Comparison of ENCODE assay signal across 20 cellular contexts in the genomic region with DNA sequence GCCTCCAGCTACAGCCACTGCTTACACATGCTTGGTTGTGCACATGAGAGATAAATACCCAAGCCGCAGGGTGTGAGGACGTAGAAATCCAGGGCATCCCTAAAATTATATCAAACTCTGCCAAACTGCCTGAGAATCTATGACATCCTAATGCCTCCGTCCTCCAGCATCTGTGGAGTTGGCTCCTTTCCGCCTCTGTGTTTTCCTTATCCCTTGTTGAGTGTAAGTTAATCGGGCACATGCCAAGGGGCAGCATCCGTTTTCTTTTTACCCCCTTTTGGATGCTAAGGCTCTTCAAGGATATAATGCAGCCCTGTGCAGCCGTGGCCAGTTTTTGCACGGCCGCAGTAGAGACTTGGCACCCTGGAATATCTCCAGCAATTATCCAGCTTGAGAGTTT.
DNase-seq lines count a peak whose midpoint lies in the region; ATAC-seq, FAIRE-seq and TF ChIP-seq lines count a peak whose summit lies in the region.
"Had no signal": no experiment of that assay in that cellular context is flagged by ENCODE, and none has a peak within 500 bp of the region (broad histone marks: within the 10 kb centered on the region; RNA-seq: fewer than 3 reads in every experiment).

No MANE protein-coding gene starts in this region.

- dilution Hi-C loops in IMR-90 (cut with HindIII; ENCODE audit: low sequenced_read_pairs, unreplicated experiment) = no loop called here

- no peak for FAIRE-seq in H1 (lab: Jason Lieb, UNC)

- H4K8ac ChIP-seq in IMR-90 (ENCODE audit: low read depth in 2 of 2, low read length in 2 of 2) (no peak overlapping the region), H1 (ENCODE audit: extremely low read depth, insufficient read depth, low read length) (no peak overlapping the region)

- H3K9me3 Mint-ChIP-seq in osteocyte (ENCODE audit: unreplicated experiment) = peaks cover under 1% of the 10 kb centered on the region
- H3K9me3 Mint-ChIP-seq: HFFc6 had no signal

- no peak overlapping the region for H3K14ac ChIP-seq in IMR-90 (replicated peaks; ENCODE audit: low read depth, low read length)
- no peak overlapping the region for H3K14ac ChIP-seq in H1 (ENCODE audit: insufficient read length)

- no peak for TF ChIP-seq EP300 in H1 (IDR thresholded peaks at IDR 0.05; ENCODE audit: borderline replicate concordance in 1 of 2, low read depth in 2 of 2, low read length in 2 of 2)

- H2BK12ac ChIP-seq in H1 (ENCODE audit: low read depth, low read length) = no peak overlapping the region

- CTCF ChIA-PET in IMR-90 (lab: Yijun Ruan, JAX) (no interaction called here), H1 (lab: Charles Lee; ENCODE audit: partially characterized antibody) (interaction anchor here (1.2 to 2.7 kb wide), 4 partner anchors 21 to 50 kb away, joined by 3 to 12 read pairs (median 4); no protein-coding TSS in a partner anchor)

- no peak overlapping the region for H3K4ac ChIP-seq in IMR-90 (ENCODE audit: low read depth, low read length)
- H3K4ac ChIP-seq in H1 (replicated peaks; ENCODE audit: insufficient read length, low read depth, low read length) = no peak overlapping the region

- H4K91ac ChIP-seq in IMR-90 (ENCODE audit: insufficient read depth, low read depth, low read length) = no peak overlapping the region; the same call in 1 of the 2 replicates
- H4K91ac ChIP-seq in H1 (replicated peaks; ENCODE audit: insufficient read length, low read length) = no peak overlapping the region

- WGBS in IMR-90 (ENCODE audit: extremely low coverage in 2 of 2, insufficient read length in 1 of 2), 2 experiments = no CpG with 5 or more reads among the region's 9 CpGs
- WGBS in H1 (ENCODE audit: extremely low coverage in 1 of 2, insufficient coverage in 1 of 2, insufficient read length in 1 of 2, insufficient replicate concordance in 2 of 2, low coverage in 1 of 2, low lambda C conversion rate in 2 of 2, missing lambda C conversion rate in 1 of 2), 2 experiments = 94% methylated on average over 9 of the region's 9 CpGs; no CpG with 5 or more reads in 1 of the 2 experiments
- 74 to 86% methylated on average over 9 of the region's 9 CpGs for WGBS in thyroid gland, 2 donors

- H3K27ac Mint-ChIP-seq in osteocyte (ENCODE audit: unreplicated experiment) = peak overlapping the region; percentile 93
- H3K27ac Mint-ChIP-seq: B cell had no signal

- no peak overlapping the region for H2BK15ac ChIP-seq in IMR-90 (ENCODE audit: low read depth, low read length)
- H2BK15ac ChIP-seq in H1 (ENCODE audit: low read length) = no peak overlapping the region

- no peak overlapping the region for H3K27ac ChIP-seq in IMR-90 (ENCODE audit: insufficient read depth, low read length)
- H3K27ac ChIP-seq in H1 (ENCODE audit: low read depth, low read length) = no peak overlapping the region
- peak overlapping the region in 2 of 3 donors; percentile 93 to 95 for H3K27ac ChIP-seq in thyroid gland

- no peak overlapping the region for H2AFZ ChIP-seq in IMR-90 (replicated peaks; ENCODE audit: low read length, poor library complexity)
- no peak overlapping the region for H2AFZ ChIP-seq in H1 (ENCODE audit: low read length)

- TF ChIP-seq POLR2A in IMR-90 (IDR thresholded peaks at IDR 0.05; ENCODE audit: low read depth, low read length) (no peak), H1 (IDR thresholded peaks at IDR 0.05; ENCODE audit: control extremely low read depth in 1 of 2, low read depth in 2 of 2, low read length in 2 of 2) (no peak), thyroid gland (IDR thresholded peaks at IDR 0.05) (no peak)

- TF ChIP-seq CTCF in IMR-90 (conservative IDR thresholded peaks at IDR 0.05; ENCODE audit: low read depth, low read length) = no peak
- TF ChIP-seq CTCF in H1 (IDR thresholded peaks at IDR 0.05; ENCODE audit: control extremely low read depth in 1 of 3, insufficient read depth in 1 of 3, low read depth in 1 of 3, low read length in 3 of 3) = no peak
- no peak for TF ChIP-seq CTCF in osteocyte (IDR thresholded peaks at IDR 0.05)
- TF ChIP-seq CTCF in thyroid gland (IDR thresholded peaks at IDR 0.05) = no peak

- no TSS peak for BruUV-seq in IMR-90 (replicated peaks; lab: Mats Ljungman, UMichigan)

- H3K4me1 ChIP-seq in IMR-90 (ENCODE audit: control insufficient read depth, insufficient read depth, low read length) = peaks cover 12% of the 10 kb centered on the region
- 0 out of 7 replicates have a peak, but pooled peaks cover 0 to under 1% (median 0%) of the 10 kb centered on the region in 4 experiments for H3K4me1 ChIP-seq in H1 (replicated peaks in 1 of 4; ENCODE audit: control insufficient read depth in 3 of 4, insufficient read depth in 4 of 4, low read length in 3 of 4)
- peaks cover 60 to 73% of the 10 kb centered on the region in 2 donors for H3K4me1 ChIP-seq in thyroid gland

- no peak overlapping the region for H2BK5ac ChIP-seq in IMR-90 (ENCODE audit: low read depth, low read length, poor library complexity, severe bottlenecking)
- no peak overlapping the region for H2BK5ac ChIP-seq in H1 (ENCODE audit: low read depth, low read length)

- H2BK120ac ChIP-seq in IMR-90 (ENCODE audit: low read depth, low read length) (no peak overlapping the region), H1 (replicated peaks; ENCODE audit: low read depth, low read length) (no peak overlapping the region)

- H3K4me3 ChIP-seq in IMR-90 (ENCODE audit: insufficient read depth, low read depth, low read length) (no peak overlapping the region), H1 (ENCODE audit: extremely low read depth in 1 of 4, insufficient read depth in 2 of 4, low read depth in 3 of 4, low read length in 4 of 4) (no peak overlapping the region), thyroid gland (replicated peaks in 1 of 3) (no peak overlapping the region)
- H3K4me3 ChIP-seq: Peyer's patch had no signal

- H3K27me3 ChIP-seq in IMR-90 (ENCODE audit: control insufficient read depth, insufficient read depth, low read length) (no peaks in the 10 kb centered on the region), H1 (replicated peaks in 1 of 4; ENCODE audit: control insufficient read depth in 3 of 4, extremely low read depth in 1 of 4, insufficient read depth in 3 of 4, low read length in 3 of 4) (no peaks in the 10 kb centered on the region), thyroid gland (no peaks in the 10 kb centered on the region)
- H3K27me3 ChIP-seq: Peyer's patch had no signal

- H3K9ac ChIP-seq in IMR-90 (ENCODE audit: low read depth, low read length) (no peak overlapping the region), H1 (replicated peaks in 1 of 4; ENCODE audit: extremely low read depth in 1 of 4, low read depth in 3 of 4, low read length in 3 of 4) (no peak overlapping the region)

- intact Hi-C loops in IMR-90 (cut with micrococcal nuclease) = no loop called here
- intact Hi-C loops in thyroid gland (cut with DNase I) = no loop called here

- in situ Hi-C loops in IMR-90 (cut with MboI; ENCODE audit: low sequenced_read_pairs) = no loop called here

- H3K18ac ChIP-seq in IMR-90 (ENCODE audit: low read depth, low read length) (no peak overlapping the region), H1 (ENCODE audit: extremely low read depth, low read length) (no peak overlapping the region)

- POLR2A ChIA-PET in IMR-90 (lab: Charles Lee; ENCODE audit: unreplicated experiment) = no interaction called here
- POLR2A ChIA-PET in H1 (lab: Charles Lee; ENCODE audit: partially characterized antibody) = no interaction called here

- H3K56ac ChIP-seq in IMR-90 (ENCODE audit: extremely low read depth, insufficient read depth, low read length) (no peak overlapping the region), H1 (replicated peaks; ENCODE audit: insufficient read length, low read depth, low read length) (peak overlapping the region; percentile 20)

- no peak overlapping the region for H3K4me2 ChIP-seq in IMR-90 (ENCODE audit: low read depth, low read length)
- H3K4me2 ChIP-seq in H1 (ENCODE audit: insufficient read depth in 1 of 2, low read depth in 2 of 2, low read length in 2 of 2) = no peak overlapping the region

- peaks cover 22% of the 10 kb centered on the region for H3K9me1 ChIP-seq in IMR-90 (ENCODE audit: insufficient read depth, low read length)

- H3K79me1 ChIP-seq in IMR-90 (ENCODE audit: low read depth in 1 of 2, low read length in 2 of 2) = peaks cover 44 to 86% of the 10 kb centered on the region in 2 experiments
- no peaks in the 10 kb centered on the region for H3K79me1 ChIP-seq in H1 (ENCODE audit: low read depth, low read length)

- H3K4me3 Mint-ChIP-seq in osteocyte (ENCODE audit: unreplicated experiment) = no peak overlapping the region
- H3K4me3 Mint-ChIP-seq: B cell, HFFc6 had no signal

- no peak overlapping the region for H2AK9ac ChIP-seq in IMR-90 (replicated peaks; ENCODE audit: low read depth, low read length, poor library complexity)

- H3K79me2 ChIP-seq in H1 (ENCODE audit: control insufficient read depth in 1 of 2, insufficient read depth in 2 of 2, low read length in 2 of 2) = no peaks in the 10 kb centered on the region

- peaks cover 13% of the 10 kb centered on the region for H3K36me3 ChIP-seq in IMR-90 (ENCODE audit: control insufficient read depth, insufficient read depth, low read length)
- no peaks in the 10 kb centered on the region for H3K36me3 ChIP-seq in H1 (ENCODE audit: control insufficient read depth in 2 of 4, insufficient read depth in 4 of 4, low read length in 3 of 4)
- no peaks in the 10 kb centered on the region for H3K36me3 ChIP-seq in thyroid gland
- H3K36me3 ChIP-seq: Peyer's patch had no signal

- no peak for ATAC-seq in IMR-90 (ENCODE audit: low read depth)
- ATAC-seq in GM21447 (IDR thresholded peaks at IDR 0.05; ENCODE audit: unreplicated experiment) = no peak
- ATAC-seq: Right ventricle myocardium inferior had no signal

- no peaks in the 10 kb centered on the region for H3K27me3 Mint-ChIP-seq in osteocyte (ENCODE audit: unreplicated experiment)

- H3K36me3 Mint-ChIP-seq in osteocyte (ENCODE audit: unreplicated experiment) = peaks cover 15% of the 10 kb centered on the region

- H2BK20ac ChIP-seq in IMR-90 (ENCODE audit: low read depth, low read length) (no peak overlapping the region), H1 (ENCODE audit: low read length) (no peak overlapping the region)

- H3K23me2 ChIP-seq in H1 (ENCODE audit: low read depth, low read length) = no peaks in the 10 kb centered on the region

- peaks cover 83% of the 10 kb centered on the region for H3K4me1 Mint-ChIP-seq in osteocyte (ENCODE audit: unreplicated experiment)

- H3K23ac ChIP-seq in IMR-90 (ENCODE audit: low read depth, low read length) = peak overlapping the region; percentile 10; the same call in 1 of the 2 replicates
- H3K23ac ChIP-seq in H1 (ENCODE audit: insufficient read length) = no peak overlapping the region

- H4K20me1 ChIP-seq in IMR-90 (ENCODE audit: insufficient read depth, low read length) = peaks cover 19% of the 10 kb centered on the region; the same call in 1 of the 2 replicates
- peaks cover 2 to 3% of the 10 kb centered on the region in 2 experiments for H4K20me1 ChIP-seq in H1 (replicated peaks in 1 of 2; ENCODE audit: control insufficient read depth in 1 of 2, insufficient read depth in 2 of 2, low read length in 2 of 2)

- H2AK5ac ChIP-seq in IMR-90 (ENCODE audit: low read depth, low read length) = 0 out of 2 replicates have a peak overlapping the region, but pooled peaks have one; percentile 35
- no peak overlapping the region for H2AK5ac ChIP-seq in H1 (ENCODE audit: low read depth, low read length)

- no peak for DNase-seq in IMR-90
- DNase-seq in H1 (ENCODE audit: low read depth in 1 of 2, low spot score in 2 of 2) = no peak
- no peak for DNase-seq in osteocyte (ENCODE audit: extremely low spot score, unreplicated experiment)
- DNase-seq in thyroid gland = no peak
- no peak for DNase-seq in NCI-H1694 (lab: John Stamatoyannopoulos, UW)
- DNase-seq in amygdala (lab: John Stamatoyannopoulos, UW) = no peak
- no peak for DNase-seq in NCI-H526 (lab: John Stamatoyannopoulos, UW)
- DNase-seq: 8988T, DMS 273 treated with DMSO at 0.1 percent for 48 hours, DND-41, H7, HFFc6, NCI-H1417 treated with DMSO at 0.1 percent for 48 hours, NCI-H2029, NCI-H2171, NCI-H69, Peyer's patch had no signal

- H4K5ac ChIP-seq in IMR-90 (ENCODE audit: low read depth, low read length) (no peak overlapping the region), H1 (ENCODE audit: insufficient read length, low read depth, low read length) (no peak overlapping the region)

- no peak for TF ChIP-seq RAD21 in IMR-90 (IDR thresholded peaks at IDR 0.05; ENCODE audit: low read length)
- TF ChIP-seq RAD21 in H1 (IDR thresholded peaks at IDR 0.05 in 1 of 2, conservative IDR thresholded peaks at IDR 0.05 in 1 of 2; ENCODE audit: low read depth in 2 of 2, low read length in 2 of 2) = no peak

- H3K9me3 ChIP-seq in IMR-90 (ENCODE audit: control insufficient read depth, insufficient read depth, low read length) = no peaks in the 10 kb centered on the region
- H3K9me3 ChIP-seq in H1 (ENCODE audit: insufficient read depth in 2 of 2, low read depth in 1 of 2, low read length in 1 of 2) = no peaks in the 10 kb centered on the region
- H3K9me3 ChIP-seq in thyroid gland = no peaks in the 10 kb centered on the region
- H3K9me3 ChIP-seq: Peyer's patch had no signal

Comparison
In these comparisons a context has a peak if more than half of its experiments do, and no peak if none do; other contexts are left out.
1. H3K27ac ChIP-seq: peak in thyroid gland (2 of 3); none in IMR-90 (single experiment) and H1 (single experiment).